Comparison of ENCODE assay signal across 16 cellular contexts in genomic region chr2:134852518-134852917, GRCh38. TPM values are rescaled to one million over a fixed set of nuclear protein-coding genes. Genes with fewer than 3 reads are reported as not detected.
"Had no signal": no experiment of that assay in that cellular context is flagged by ENCODE, and none has a peak within 500 bp of the region (broad histone marks: within the 10 kb centered on the region; RNA-seq: fewer than 3 reads in every experiment).

No MANE protein-coding gene starts in this region.

- H3K27ac ChIP-seq: dorsolateral prefrontal cortex, pancreas, testis, upper lobe of right lung had no signal

- H3K9me3 Mint-ChIP-seq: activated CD4-positive, alpha-beta memory T cell treated with anti-CD3 and anti-CD28 coated beads for 36 hours had no signal

- ATAC-seq: activated T-cell treated with anti-CD3 and anti-CD28 coated beads, Interleukin-2, amount 50 U/mL, for 72 hours; esophagus mucosa; pancreas; stimulated activated naive CD8-positive, alpha-beta T cell treated with anti-CD3 and anti-CD28 coated beads, Interleukin-15, amount 100 ng/mL, for 72 hours; T-helper 17 cell; upper lobe of right lung had no signal

- H3K27ac Mint-ChIP-seq: activated CD4-positive, alpha-beta memory T cell treated with anti-CD3 and anti-CD28 coated beads for 36 hours; activated T-cell treated with anti-CD3 and anti-CD28 coated beads, Interleukin-2, amount 50 U/mL, for 72 hours; T-helper 17 cell had no signal

- DNase-seq: activated CD4-positive, alpha-beta memory T cell treated with anti-CD3 and anti-CD28 coated beads for 36 hours; activated CD4-positive, CD25-positive, alpha-beta regulatory T cell; activated T-cell treated with anti-CD3 and anti-CD28 coated beads, Interleukin-2, amount 50 U/mL, for 72 hours; aorta; dorsolateral prefrontal cortex; foreskin fibroblast; head of caudate nucleus; pancreas; stimulated activated CD4-positive, alpha-beta T cell treated with anti-CD3 and anti-CD28 coated beads, Interleukin-4, amount 100 ng/mL, for 4 hours; stimulated activated naive CD8-positive, alpha-beta T cell treated with anti-CD3 and anti-CD28 coated beads, Interleukin-15, amount 100 ng/mL, for 72 hours; T-helper 17 cell; testis; upper lobe of right lung had no signal

- H3K36me3 ChIP-seq: pancreas, upper lobe of right lung had no signal

- H3K4me1 ChIP-seq: pancreas, testis, upper lobe of right lung had no signal

- H3K9me3 ChIP-seq: pancreas, testis, upper lobe of right lung had no signal

- H3K36me3 Mint-ChIP-seq: activated CD4-positive, alpha-beta memory T cell treated with anti-CD3 and anti-CD28 coated beads for 36 hours had no signal

- H3K27me3 Mint-ChIP-seq: activated CD4-positive, alpha-beta memory T cell treated with anti-CD3 and anti-CD28 coated beads for 36 hours had no signal

- H3K4me1 Mint-ChIP-seq: stimulated activated naive CD8-positive, alpha-beta T cell treated with anti-CD3 and anti-CD28 coated beads, Interleukin-15, amount 100 ng/mL, for 72 hours; T-helper 17 cell had no signal

- H3K4me3 ChIP-seq: dorsolateral prefrontal cortex, pancreas, testis, upper lobe of right lung had no signal

- H3K4me3 Mint-ChIP-seq: activated CD4-positive, alpha-beta memory T cell treated with anti-CD3 and anti-CD28 coated beads for 36 hours; activated T-cell treated with anti-CD3 and anti-CD28 coated beads, Interleukin-2, amount 50 U/mL, for 72 hours; stimulated activated naive CD8-positive, alpha-beta T cell treated with anti-CD3 and anti-CD28 coated beads, Interleukin-15, amount 100 ng/mL, for 72 hours; T-helper 17 cell had no signal

- H3K27me3 ChIP-seq: dorsolateral prefrontal cortex, pancreas, testis, upper lobe of right lung had no signal

RNA-seq across cellular contexts. Expression of gene ACMSD, which starts 14.1 kb away (rescaled TPM):
- total RNA-seq: activated CD4-positive, alpha-beta memory T cell treated with anti-CD3 and anti-CD28 coated beads for 36 hours; activated T-cell treated with anti-CD3 and anti-CD28 coated beads, Interleukin-2, amount 50 U/mL, for 72 hours; aorta; bronchial epithelial cell; esophagus mucosa; kidney epithelial cell; T-helper 17 cell; testis; upper lobe of right lung had no signal
